30 cellular contexts compared by ENCODE assay signal in the genomic region with DNA sequence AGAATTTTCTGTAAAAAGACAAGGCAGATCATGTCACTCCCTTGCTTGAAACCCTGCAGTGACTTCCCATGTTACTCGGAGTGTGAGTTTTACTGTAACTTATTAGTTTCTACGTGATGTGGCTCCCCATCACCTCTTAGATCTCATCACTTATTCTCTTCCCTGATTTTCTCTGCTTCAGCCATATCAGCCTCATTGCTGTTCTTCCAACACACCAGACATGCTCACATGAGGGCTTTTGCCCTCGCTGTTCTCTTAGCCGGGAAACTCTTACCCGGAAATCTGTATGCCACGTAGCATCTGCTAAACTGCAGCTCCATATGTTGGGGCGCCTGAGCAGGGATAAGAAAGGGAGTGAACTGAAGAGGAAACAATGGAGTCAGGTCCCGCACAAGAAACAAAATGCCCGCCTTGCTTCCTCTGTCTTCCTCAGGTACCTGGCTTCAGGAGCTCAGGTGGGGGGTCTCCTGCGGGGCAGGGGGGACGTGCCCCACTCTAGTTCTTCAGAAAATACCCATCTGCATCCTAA.
"Had no signal": no experiment of that assay in that cellular context is flagged by ENCODE, and none has a peak within 500 bp of the region (broad histone marks: within the 10 kb centered on the region; RNA-seq: fewer than 3 reads in every experiment).

No MANE protein-coding gene starts in this region.

- DNase-seq: activated CD4-positive, alpha-beta T cell treated with anti-CD3 and anti-CD28 coated beads for 1 hour; activated CD4-positive, alpha-beta T cell treated with anti-CD3 and anti-CD28 coated beads for 48 hours; activated CD4-positive, alpha-beta T cell treated with anti-CD3 and anti-CD28 coated beads, Interleukin-2, amount 50 U/mL, for 4 hours; activated CD4-positive, CD25-positive, alpha-beta regulatory T cell; activated CD8-positive, alpha-beta T cell treated with anti-CD3 and anti-CD28 coated beads for 36 hours; activated effector memory CD4-positive, alpha-beta T cell treated with anti-CD3 and anti-CD28 coated beads, Interleukin-2, amount 50 U/mL, for 16 hours; activated naive CD4-positive, alpha-beta T cell; activated naive CD4-positive, alpha-beta T cell treated with anti-CD3 and anti-CD28 coated beads, Interleukin-2, amount 50 U/mL, for 16 hours; activated naive CD8-positive, alpha-beta T cell treated with anti-CD3 and anti-CD28 coated beads for 36 hours; activated T-cell treated with anti-CD3 and anti-CD28 coated beads, Interleukin-2, amount 50 U/mL, for 1 hour; activated T-cell treated with anti-CD3 and anti-CD28 coated beads, Interleukin-2, amount 50 U/mL, for 72 hours; amniotic stem cell; aorta; brain microvascular endothelial cell; central memory CD4-positive, alpha-beta T cell; MM.1S; MV-4-11; NCI-H1092; NCI-H146; NCI-H1930; NCI-H2081 treated with DMSO at 0.1 percent for 48 hours; NCI-H510A; NK-92 treated with Interleukin-12 subunit alpha and Interleukin-12 subunit beta, amount 100 ng/mL, for 24 hours; Right ventricle myocardium superior; SW 1271; T-helper 1 cell; T-helper 2 cell; T-helper 9 cell had no signal

- H3K36me3 ChIP-seq: brain microvascular endothelial cell had no signal

- H3K4me3 Mint-ChIP-seq: activated CD8-positive, alpha-beta T cell treated with anti-CD3 and anti-CD28 coated beads for 36 hours; activated naive CD8-positive, alpha-beta T cell treated with anti-CD3 and anti-CD28 coated beads for 36 hours; activated T-cell treated with anti-CD3 and anti-CD28 coated beads, Interleukin-2, amount 50 U/mL, for 72 hours; activated T-helper 17 cell treated with anti-CD3 and anti-CD28 coated beads, Interleukin-2, amount 50 U/mL, for 72 hours had no signal

- H3K4me1 Mint-ChIP-seq: activated T-helper 17 cell treated with anti-CD3 and anti-CD28 coated beads, Interleukin-2, amount 50 U/mL, for 72 hours had no signal

- H3K27ac Mint-ChIP-seq: activated CD8-positive, alpha-beta T cell treated with anti-CD3 and anti-CD28 coated beads for 36 hours; activated naive CD8-positive, alpha-beta T cell treated with anti-CD3 and anti-CD28 coated beads for 36 hours; activated T-cell treated with anti-CD3 and anti-CD28 coated beads, Interleukin-2, amount 50 U/mL, for 72 hours; activated T-helper 17 cell treated with anti-CD3 and anti-CD28 coated beads, Interleukin-2, amount 50 U/mL, for 72 hours had no signal

- H3K27ac ChIP-seq: brain microvascular endothelial cell, KMS-11 had no signal

- H3K9me3 Mint-ChIP-seq: activated CD8-positive, alpha-beta T cell treated with anti-CD3 and anti-CD28 coated beads for 36 hours; activated naive CD8-positive, alpha-beta T cell treated with anti-CD3 and anti-CD28 coated beads for 36 hours; activated T-cell treated with anti-CD3 and anti-CD28 coated beads, Interleukin-2, amount 50 U/mL, for 72 hours; activated T-helper 17 cell treated with anti-CD3 and anti-CD28 coated beads, Interleukin-2, amount 50 U/mL, for 72 hours had no signal

- H3K36me3 Mint-ChIP-seq: activated naive CD8-positive, alpha-beta T cell treated with anti-CD3 and anti-CD28 coated beads for 36 hours had no signal

- H3K9ac ChIP-seq: KMS-11 had no signal
